1 cellular context compared by ENCODE assay signal in genomic region chr2:105398522-105399206, GRCh38.
TF ChIP-seq lines count a peak whose summit lies in the region.

Gene FHL2, minus strand, starts transcription at chr2:105399051. Its CDS starts 12,535 bp downstream, at chr2:105386516.

TF ChIP-seq in GM12878, 131 proteins besides CTCF, POLR2A, EP300 and RAD21 (continued from another document):
- 0 out of 2 replicates have a peak, but pooled peaks have one; percentile 37 for TF ChIP-seq LARP7 (IDR thresholded peaks at IDR 0.05)
- TF ChIP-seq PML (IDR thresholded peaks at IDR 0.05; ENCODE audit: low read length), result no peak
- TF ChIP-seq CREB1 (IDR thresholded peaks at IDR 0.05; ENCODE audit: low read depth), result peak; percentile 8; the same call in 1 of the 2 replicates
